Comparison of ENCODE assay signal across 8 cellular contexts in the genomic region with DNA sequence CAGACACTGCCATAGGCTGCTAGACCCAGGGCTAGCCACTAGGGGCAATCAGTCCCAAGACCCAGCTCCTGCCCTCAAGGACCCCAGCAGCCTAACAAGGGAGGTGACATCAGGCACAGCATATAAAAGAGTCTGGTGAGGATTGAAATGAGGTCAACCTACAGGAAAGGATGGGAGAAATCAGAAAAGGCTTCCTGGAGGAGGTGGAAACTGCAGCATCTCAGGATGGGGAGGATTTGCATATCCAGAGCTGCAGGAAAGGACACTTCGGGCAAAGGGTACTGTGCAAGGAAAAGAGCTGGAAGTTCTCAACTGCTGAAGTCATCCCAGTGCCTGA. TPM values are rescaled to one million over a fixed set of nuclear protein-coding genes. Genes with fewer than 3 reads are reported as not detected.
A peak's percentile ranks its signal among the peaks of the same experiment; 100 is the strongest.
DNase-seq lines count a peak whose midpoint lies in the region; ATAC-seq, FAIRE-seq and TF ChIP-seq lines count a peak whose summit lies in the region.

No MANE protein-coding gene starts in this region.

- POLR2A ChIA-PET in PC-9 (lab: Charles Lee; ENCODE audit: unreplicated experiment): interaction anchor here (0.6 to 0.7 kb wide), 2 partner anchors 23 to 80 kb away, joined by 3 to 9 read pairs; no protein-coding TSS in a partner anchor
- POLR2A ChIA-PET in K562 (lab: Yijun Ruan, JAX): interaction anchor here (0.5 to 0.7 kb wide), 3 partner anchors 23 to 237 kb away, joined by 3 read pairs; no protein-coding TSS in a partner anchor

- H3K9me2 ChIP-seq in PC-9 (ENCODE audit: insufficient read depth): no peaks in the 10 kb centered on the region

- no peak overlapping the region for H3K27ac ChIP-seq in PC-9
- no peak overlapping the region for H3K27ac ChIP-seq in K562 (ENCODE audit: extremely low read depth, low read depth, low read length)

- no peak for TF ChIP-seq EP300 in K562 (IDR thresholded peaks at IDR 0.05; ENCODE audit: low read length)

- TF ChIP-seq RAD21 in K562 (CRISPR knock-in tag; conservative IDR thresholded peaks at IDR 0.05 in 1 of 2, IDR thresholded peaks at IDR 0.05 in 1 of 2): peak in 1 of 2 experiments; percentile 37; a peak in 2 of 4 replicates

- FAIRE-seq in K562 (lab: Jason Lieb, UNC): peak; percentile 90

- H3K36me3 ChIP-seq in H7 (replicated peaks; ENCODE audit: control insufficient read depth, insufficient read depth, low read length): peaks cover 18% of the 10 kb centered on the region
- H3K36me3 ChIP-seq in PC-9 (ENCODE audit: low read depth): peaks cover 14% of the 10 kb centered on the region; the same call in 1 of the 2 replicates
- peaks cover 22% of the 10 kb centered on the region for H3K36me3 ChIP-seq in K562 (ENCODE audit: control insufficient read depth, insufficient read depth, low read length)

- H3K4me2 ChIP-seq in PC-9 (no peak overlapping the region), K562 (ENCODE audit: insufficient read depth, low read length) (no peak overlapping the region)

- peaks cover 18% of the 10 kb centered on the region for H4K20me1 ChIP-seq in PC-9 (ENCODE audit: insufficient read depth)
- 0 out of 2 replicates have a peak, but pooled peaks cover 6% of the 10 kb centered on the region for H4K20me1 ChIP-seq in K562 (replicated peaks; ENCODE audit: control insufficient read depth, insufficient read depth, low read length)

- 79% methylated on average over 1 of the region's 1 CpG for WGBS in K562 (ENCODE audit: insufficient coverage, low coverage, missing lambda C conversion rate)

- no peak overlapping the region for H3K4me3 ChIP-seq in H7 (ENCODE audit: insufficient read depth, low read depth, low read length)
- no peak overlapping the region for H3K4me3 ChIP-seq in PC-9
- no peak overlapping the region for H3K4me3 ChIP-seq in K562

- no peak overlapping the region for H3K9ac ChIP-seq in K562 (ENCODE audit: insufficient read depth in 1 of 2, low read depth in 2 of 2, low read length in 2 of 2)

- intact Hi-C loops in PC-9 (cut with micrococcal nuclease; ENCODE audit: unreplicated experiment): no loop called here
- intact Hi-C loops in K562 (cut with micrococcal nuclease): no loop called here

- H3K27me3 ChIP-seq in H7 (ENCODE audit: control insufficient read depth, insufficient read depth, low read length): no peaks in the 10 kb centered on the region
- no peaks in the 10 kb centered on the region for H3K27me3 ChIP-seq in PC-9 (ENCODE audit: insufficient read depth, low read depth)
- no peaks in the 10 kb centered on the region for H3K27me3 ChIP-seq in K562 (ENCODE audit: control insufficient read depth in 2 of 2, insufficient read depth in 2 of 2, low read length in 2 of 2)

- H3K9me1 ChIP-seq in K562 (ENCODE audit: control insufficient read depth, insufficient read depth, low read length): peaks cover 3% of the 10 kb centered on the region

- H3K4me1 ChIP-seq in PC-9 (replicated peaks; ENCODE audit: insufficient read depth) (peaks cover 17% of the 10 kb centered on the region), K562 (replicated peaks in 1 of 2; ENCODE audit: control insufficient read depth in 2 of 2, insufficient read depth in 2 of 2, low read length in 2 of 2) (peaks cover 16 to 36% of the 10 kb centered on the region in 2 experiments)

- no TSS peak for BruUV-seq in PC-9 (replicated peaks; lab: Mats Ljungman, UMichigan)
- no TSS peak for BruUV-seq in K562 (replicated peaks; lab: Mats Ljungman, UMichigan)

- ATAC-seq in K562 (peak; percentile 39), GM18870 (IDR thresholded peaks at IDR 0.05; ENCODE audit: unreplicated experiment) (no peak), GM18873 (IDR thresholded peaks at IDR 0.05; ENCODE audit: low FRiP score, unreplicated experiment) (no peak), GM21390 (IDR thresholded peaks at IDR 0.05; ENCODE audit: unreplicated experiment) (no peak)

- DNase-seq in DMS153 treated with DMSO at 0.1 percent for 48 hours (lab: John Stamatoyannopoulos, UW; ENCODE audit: unreplicated experiment) (peak; percentile 41), H7 (peak; percentile 89), PC-9 (peak in 1 of 2 experiments; percentile 39), K562 (ENCODE audit: extremely low read depth in 1 of 4, low spot score in 3 of 4) (peak; percentile 59 to 69 (median 64)), lung microvascular endothelial cell (ENCODE audit: low read depth in 2 of 2) (peak; percentile 56 to 62)

- H3K79me2 ChIP-seq in PC-9 (ENCODE audit: low read depth) (peaks cover 43% of the 10 kb centered on the region), K562 (ENCODE audit: control insufficient read depth, insufficient read depth, low read length) (peaks cover 21% of the 10 kb centered on the region)

- peaks cover 44% of the 10 kb centered on the region for H3F3A ChIP-seq in PC-9 (ENCODE audit: insufficient read depth, low read depth)

- H3K9me3 ChIP-seq in PC-9 (ENCODE audit: insufficient read depth, low read depth): no peaks in the 10 kb centered on the region
- no peaks in the 10 kb centered on the region for H3K9me3 ChIP-seq in K562 (replicated peaks; ENCODE audit: control insufficient read depth, insufficient read depth, low read depth, low read length)

- TF ChIP-seq CTCF in PC-9 (conservative IDR thresholded peaks at IDR 0.05) (peak; percentile 83), K562 (IDR thresholded peaks at IDR 0.05 in 2 of 3, conservative IDR thresholded peaks at IDR 0.05 in 1 of 3; ENCODE audit: insufficient read depth in 2 of 3, low read depth in 1 of 3, low read length in 3 of 3) (peak; percentile 73 to 87 (median 73))

- in situ Hi-C loops in K562 (cut with MboI): loop anchor here (10.0 kb wide), 1 partner anchor 165 kb away; no protein-coding TSS in a partner anchor

- no peak for TF ChIP-seq POLR2A in K562 (conservative IDR thresholded peaks at IDR 0.05)

- H2AFZ ChIP-seq in PC-9 (no peak overlapping the region), K562 (ENCODE audit: low read depth, low read length) (no peak overlapping the region)

- CTCF ChIA-PET in PC-9 (lab: Charles Lee): interaction anchor here (1.2 to 1.3 kb wide), 2 partner anchors 69 to 79 kb away, joined by 3 to 5 read pairs; a partner anchor contains a TSS
- CTCF ChIA-PET in K562 (lab: Yijun Ruan, JAX; ENCODE audit: low intra/inter-chr PET ratio): no interaction called here

RNA-seq across cellular contexts. Expression of a gene that starts 2.9 kb away (rescaled TPM):
- total RNA-seq in H7 (2014; rRNA removed; shearing (Covaris generic)): 84.4 and 94.7 TPM in 2 replicates
- total RNA-seq in PC-9 (2021) (122 and 130 TPM in 2 replicates), K562 (2014; rRNA removed) (97.6 and 107 TPM in 2 replicates), K562 (2014; rRNA removed; fragmentation: Illumina TruSeq; extraction: Trizol) (65.0 and 78.6 TPM in 2 replicates), K562 (2015; rRNA removed; fragmentation: Illumina TruSeq; extraction: Trizol) (78.4 and 83.2 TPM in 2 replicates), K562 (2021) (93.4 and 102 TPM in 2 replicates), lung microvascular endothelial cell (57.5 and 69.8 TPM in 2 replicates)
- 359 and 833 TPM in 2 replicates for total RNA-seq in K562 (2011; cell fraction: chromatin; rRNA removed; ENCODE audit: low replicate concordance)
- 445 and 463 TPM in 2 replicates for total RNA-seq in K562 (2011; cell fraction: nucleolus; rRNA removed)
- total RNA-seq in K562 (2011; cell fraction: nucleoplasm; rRNA removed): 399 and 402 TPM in 2 replicates
- polyA plus RNA-seq in K562 (2011; rRNA removed) (96.3 and 120 TPM in 2 replicates), K562 (2014; fragmentation: Illumina TruSeq; extraction: Trizol) (122 and 140 TPM in 2 replicates), K562 (2014; fragmentation: Nextera tagmentation; extraction: Ambion mirVana) (10 to 100 TPM; 29.1 to 42.1 TPM), K562 (2014; rRNA removed) (90.1 and 90.8 TPM in 2 replicates)
- 199 and 200 TPM in 2 replicates for polyA plus RNA-seq in K562 (2011; cell fraction: cytosol; rRNA removed)
- 212 and 227 TPM in 2 replicates for polyA plus RNA-seq in K562 (2011; cell fraction: nucleus; rRNA removed)
- 69.1 and 93.2 TPM in 2 replicates for polyA plus RNA-seq in K562 (2012)
- 112 and 121 TPM in 2 replicates for polyA minus RNA-seq in K562 (2011; rRNA and poly(A)+ RNA removed)
- polyA minus RNA-seq in K562 (2011; cell fraction: cytosol; rRNA and poly(A)+ RNA removed): 55.3 and 58.2 TPM in 2 replicates
- 104 and 166 TPM in 2 replicates for polyA minus RNA-seq in K562 (2011; cell fraction: nucleus; rRNA and poly(A)+ RNA removed)

RNA-seq across cellular contexts. Expression of a gene that starts 6.6 kb away (rescaled TPM):
- total RNA-seq in H7 (2014; rRNA removed; shearing (Covaris generic)): 67.6 and 76.2 TPM in 2 replicates
- total RNA-seq in PC-9 (2021) (113 and 114 TPM in 2 replicates), K562 (2014; rRNA removed) (15.5 and 18.8 TPM in 2 replicates), K562 (2014; rRNA removed; fragmentation: Illumina TruSeq; extraction: Trizol) (1.5 and 3.5 TPM in 2 replicates), K562 (2015; rRNA removed; fragmentation: Illumina TruSeq; extraction: Trizol) (8.8 and 9.6 TPM in 2 replicates), K562 (2021) (13.8 and 18.1 TPM in 2 replicates), lung microvascular endothelial cell (12.9 and 17.9 TPM in 2 replicates)
- 3.9 and 14.6 TPM in 2 replicates for total RNA-seq in K562 (2011; cell fraction: chromatin; rRNA removed; ENCODE audit: low replicate concordance)
- total RNA-seq in K562 (2011; cell fraction: nucleolus; rRNA removed): 11.6 and 12.7 TPM in 2 replicates
- 6.0 and 7.3 TPM in 2 replicates for total RNA-seq in K562 (2011; cell fraction: nucleoplasm; rRNA removed)
- polyA plus RNA-seq in K562 (2011; rRNA removed) (6.8 and 7.1 TPM in 2 replicates), K562 (2014; fragmentation: Illumina TruSeq; extraction: Trizol) (7.1 and 9.8 TPM in 2 replicates), K562 (2014; fragmentation: Nextera tagmentation; extraction: Ambion mirVana) (under 1 TPM; 0.13 to 0.17 TPM), K562 (2014; rRNA removed) (14.5 and 15.0 TPM in 2 replicates)
- 6.5 and 12.3 TPM in 2 replicates for polyA plus RNA-seq in K562 (2011; cell fraction: cytosol; rRNA removed)
- 6.2 and 9.6 TPM in 2 replicates for polyA plus RNA-seq in K562 (2011; cell fraction: nucleus; rRNA removed)
- polyA plus RNA-seq in K562 (2012): 7.3 and 10.4 TPM in 2 replicates
- polyA minus RNA-seq in K562 (2011; rRNA and poly(A)+ RNA removed): 1.9 and 3.0 TPM in 2 replicates
- 8.0 and 17.4 TPM in 2 replicates for polyA minus RNA-seq in K562 (2011; cell fraction: cytosol; rRNA and poly(A)+ RNA removed)
- polyA minus RNA-seq in K562 (2011; cell fraction: nucleus; rRNA and poly(A)+ RNA removed): 4.7 and 5.0 TPM in 2 replicates

RNA-seq across cellular contexts. Expression of a gene that starts 35.2 kb away (rescaled TPM):
- total RNA-seq in H7 (2014; rRNA removed; shearing (Covaris generic)): 13.9 and 23.7 TPM in 2 replicates
- 72.3 and 85.2 TPM in 2 replicates for total RNA-seq in PC-9 (2021)
- 56.3 and 66.6 TPM in 2 replicates for total RNA-seq in K562 (2011; cell fraction: chromatin; rRNA removed; ENCODE audit: low replicate concordance)
- total RNA-seq in K562 (2011; cell fraction: nucleolus; rRNA removed): 38.7 TPM in 2 replicates
- total RNA-seq in K562 (2011; cell fraction: nucleoplasm; rRNA removed): 45.0 and 46.9 TPM in 2 replicates
- total RNA-seq in K562 (2014; rRNA removed): 12.7 and 13.3 TPM in 2 replicates
- total RNA-seq in K562 (2014; rRNA removed; fragmentation: Illumina TruSeq; extraction: Trizol): 8.7 and 9.0 TPM in 2 replicates
- 10.1 and 10.9 TPM in 2 replicates for total RNA-seq in K562 (2015; rRNA removed; fragmentation: Illumina TruSeq; extraction: Trizol)
- 9.0 and 10.5 TPM in 2 replicates for total RNA-seq in K562 (2021)
- polyA plus RNA-seq in K562 (2011; rRNA removed): 17.1 and 17.5 TPM in 2 replicates
- polyA plus RNA-seq in K562 (2011; cell fraction: cytosol; rRNA removed): 12.9 and 16.0 TPM in 2 replicates
- polyA plus RNA-seq in K562 (2011; cell fraction: nucleus; rRNA removed): 54.5 and 57.5 TPM in 2 replicates
- 11.5 and 20.9 TPM in 2 replicates for polyA plus RNA-seq in K562 (2012)
- 10.1 and 10.4 TPM in 2 replicates for polyA plus RNA-seq in K562 (2014; fragmentation: Illumina TruSeq; extraction: Trizol)
- 10 to 100 TPM in 1 of 2 experiments, 1 to 10 TPM in 1; 9.0 to 10.3 TPM for polyA plus RNA-seq in K562 (2014; fragmentation: Nextera tagmentation; extraction: Ambion mirVana)
- 12.0 and 18.6 TPM in 2 replicates for polyA plus RNA-seq in K562 (2014; rRNA removed)
- polyA minus RNA-seq in K562 (2011; rRNA and poly(A)+ RNA removed): 12.9 and 16.8 TPM in 2 replicates
- polyA minus RNA-seq in K562 (2011; cell fraction: cytosol; rRNA and poly(A)+ RNA removed): 5.5 and 8.0 TPM in 2 replicates
- 17.4 and 23.8 TPM in 2 replicates for polyA minus RNA-seq in K562 (2011; cell fraction: nucleus; rRNA and poly(A)+ RNA removed)
- 23.2 and 53.8 TPM in 2 replicates for total RNA-seq in lung microvascular endothelial cell
